Comparison of ENCODE assay signal across 8 cellular contexts in genomic region chr5:16552666-16553343, GRCh38.
DNase-seq lines count a peak whose midpoint lies in the region; ATAC-seq and TF ChIP-seq lines count a peak whose summit lies in the region.

No MANE protein-coding gene starts in this region.

- H3K4me2 ChIP-seq in OCI-LY1 (ENCODE audit: low read length) = no peak overlapping the region

- no peaks in the 10 kb centered on the region for H4K20me1 ChIP-seq in OCI-LY1 (ENCODE audit: insufficient read depth, low read length)

- H3K9me3 ChIP-seq in Caco-2 (no peaks in the 10 kb centered on the region), OCI-LY1 (ENCODE audit: low read length) (no peaks in the 10 kb centered on the region), ovary (no peaks in the 10 kb centered on the region)

- intact Hi-C loops in Caco-2 (cut with micrococcal nuclease; ENCODE audit: unreplicated experiment) = loop anchor here (1.0 to 10.0 kb wide), 4 partner anchors 32 to 388 kb away; partner anchors contain the start of gene RETREG1
- intact Hi-C loops in activated T-helper 1 cell treated with anti-CD3 and anti-CD28 coated beads, Interleukin-12 subunit alpha, Interleukin-12 subunit beta, Interleukin-2, Interleukin-4 antibody, amounts not matched to agents 30 ng/mL and 10 ng/mL and 1 ng/mL, durations not matched to agents 14 hours and 24 hours and 36 hours (cut with micrococcal nuclease) = loop anchor here (5.0 kb wide), 2 partner anchors 96 to 114 kb away; no protein-coding TSS in a partner anchor
- intact Hi-C loops in ovary (cut with DNase I) = no loop called here

- no peaks in the 10 kb centered on the region for H3F3A ChIP-seq in OCI-LY1 (ENCODE audit: insufficient read depth, low read length)

- H3K27ac ChIP-seq in OCI-LY1 (ENCODE audit: low read depth, low read length, poor library complexity, severe bottlenecking) = no peak overlapping the region
- no peak overlapping the region for H3K27ac ChIP-seq in ovary

- CTCF ChIA-PET in Caco-2 (lab: Charles Lee) = interaction anchor here (0.6 to 1.9 kb wide), 11 partner anchors 26 to 638 kb away, joined by 3 to 15 read pairs (median 5); partner anchors contain the start of gene MYO10

- no peak overlapping the region for H3K9ac ChIP-seq in OCI-LY1 (ENCODE audit: low read length)

- DNase-seq in Caco-2 (peak; percentile 88 to 89), fibroblast of villous mesenchyme (ENCODE audit: low read depth) (peak; percentile 59), ovary (peak; percentile 27 to 64 (median 31)), ureter (ENCODE audit: low spot score) (peak; percentile 68)
- peak; percentile 11 for DNase-seq in activated T-helper 1 cell treated with anti-CD3 and anti-CD28 coated beads, Interleukin-12 subunit alpha, Interleukin-12 subunit beta, Interleukin-2, Interleukin-4 antibody, amounts not matched to agents 30 ng/mL and 10 ng/mL and 1 ng/mL, durations not matched to agents 14 hours and 24 hours and 36 hours (ENCODE audit: low spot score)

- peaks cover 24% of the 10 kb centered on the region for H3K4me1 Mint-ChIP-seq in Caco-2 (ENCODE audit: low read depth, unreplicated experiment)
- peaks cover 10% of the 10 kb centered on the region for H3K4me1 Mint-ChIP-seq in activated T-helper 1 cell treated with anti-CD3 and anti-CD28 coated beads, Interleukin-12 subunit alpha, Interleukin-12 subunit beta, Interleukin-2, Interleukin-4 antibody, amounts not matched to agents 30 ng/mL and 10 ng/mL and 1 ng/mL, durations not matched to agents 14 hours and 24 hours and 36 hours (ENCODE audit: low read depth)

- H3K27me3 ChIP-seq in Caco-2 (replicated peaks; ENCODE audit: control insufficient read depth, insufficient read depth, low read length) = no peaks in the 10 kb centered on the region
- H3K27me3 ChIP-seq in OCI-LY1 (ENCODE audit: insufficient read depth, low read length) = no peaks in the 10 kb centered on the region
- H3K27me3 ChIP-seq in ovary = no peaks in the 10 kb centered on the region

- H3K4me1 ChIP-seq in Caco-2 (peaks cover 24% of the 10 kb centered on the region), OCI-LY1 (ENCODE audit: insufficient read depth, low read length, severe bottlenecking) (peaks cover 28% of the 10 kb centered on the region), ovary (ENCODE audit: insufficient read depth) (no peaks in the 10 kb centered on the region)

- no TSS peak for BruUV-seq in Caco-2 (replicated peaks; lab: Mats Ljungman, UMichigan)

- H3K36me3 Mint-ChIP-seq in Caco-2 (ENCODE audit: insufficient read depth, unreplicated experiment) = no peaks in the 10 kb centered on the region
- no peaks in the 10 kb centered on the region for H3K36me3 Mint-ChIP-seq in activated T-helper 1 cell treated with anti-CD3 and anti-CD28 coated beads, Interleukin-12 subunit alpha, Interleukin-12 subunit beta, Interleukin-2, Interleukin-4 antibody, amounts not matched to agents 30 ng/mL and 10 ng/mL and 1 ng/mL, durations not matched to agents 14 hours and 24 hours and 36 hours (ENCODE audit: low read depth)

- TF ChIP-seq EP300 in ovary (IDR thresholded peaks at IDR 0.05) = no peak

- no peaks in the 10 kb centered on the region for H3K36me3 ChIP-seq in Caco-2 (ENCODE audit: control insufficient read depth, insufficient read depth, low read length)
- H3K36me3 ChIP-seq in OCI-LY1 (ENCODE audit: insufficient read depth, low read length) = no peaks in the 10 kb centered on the region
- no peaks in the 10 kb centered on the region for H3K36me3 ChIP-seq in ovary

- 41 to 43% (median 41%) methylated on average over 7 of the region's 7 CpGs for WGBS in ovary, 3 donors

- no peak for TF ChIP-seq POLR2A in ovary (IDR thresholded peaks at IDR 0.05)

- no peaks in the 10 kb centered on the region for H3K9me3 Mint-ChIP-seq in Caco-2 (ENCODE audit: unreplicated experiment)
- no peaks in the 10 kb centered on the region for H3K9me3 Mint-ChIP-seq in activated T-helper 1 cell treated with anti-CD3 and anti-CD28 coated beads, Interleukin-12 subunit alpha, Interleukin-12 subunit beta, Interleukin-2, Interleukin-4 antibody, amounts not matched to agents 30 ng/mL and 10 ng/mL and 1 ng/mL, durations not matched to agents 14 hours and 24 hours and 36 hours

- H3K9me2 ChIP-seq in OCI-LY1 (ENCODE audit: low read depth, low read length) = no peaks in the 10 kb centered on the region

- H2AFZ ChIP-seq in OCI-LY1 (ENCODE audit: low read length) = no peak overlapping the region

- no peak overlapping the region for H3K4me3 Mint-ChIP-seq in Caco-2 (ENCODE audit: unreplicated experiment)
- H3K4me3 Mint-ChIP-seq in activated T-helper 1 cell treated with anti-CD3 and anti-CD28 coated beads, Interleukin-12 subunit alpha, Interleukin-12 subunit beta, Interleukin-2, Interleukin-4 antibody, amounts not matched to agents 30 ng/mL and 10 ng/mL and 1 ng/mL, durations not matched to agents 14 hours and 24 hours and 36 hours = no peak overlapping the region

- H3K27ac Mint-ChIP-seq in Caco-2 (ENCODE audit: unreplicated experiment) = peak overlapping the region; percentile 61
- H3K27ac Mint-ChIP-seq in activated T-helper 1 cell treated with anti-CD3 and anti-CD28 coated beads, Interleukin-12 subunit alpha, Interleukin-12 subunit beta, Interleukin-2, Interleukin-4 antibody, amounts not matched to agents 30 ng/mL and 10 ng/mL and 1 ng/mL, durations not matched to agents 14 hours and 24 hours and 36 hours = no peak overlapping the region

- no peaks in the 10 kb centered on the region for H3K27me3 Mint-ChIP-seq in Caco-2 (ENCODE audit: insufficient read depth, unreplicated experiment)
- H3K27me3 Mint-ChIP-seq in activated T-helper 1 cell treated with anti-CD3 and anti-CD28 coated beads, Interleukin-12 subunit alpha, Interleukin-12 subunit beta, Interleukin-2, Interleukin-4 antibody, amounts not matched to agents 30 ng/mL and 10 ng/mL and 1 ng/mL, durations not matched to agents 14 hours and 24 hours and 36 hours (ENCODE audit: insufficient read depth) = no peaks in the 10 kb centered on the region

- H3K4me3 ChIP-seq in Caco-2 (ENCODE audit: low read depth, low read length) (no peak overlapping the region), OCI-LY1 (ENCODE audit: low read depth, low read length, poor library complexity, severe bottlenecking) (no peak overlapping the region), fibroblast of villous mesenchyme (ENCODE audit: low read depth, low read length) (no peak overlapping the region), ovary (no peak overlapping the region)

- POLR2A ChIA-PET in Caco-2 (lab: Charles Lee) = no interaction called here

- H3K79me2 ChIP-seq in OCI-LY1 (ENCODE audit: insufficient read depth, low read length) = no peaks in the 10 kb centered on the region

- ATAC-seq in GM19397 (IDR thresholded peaks at IDR 0.05; ENCODE audit: unreplicated experiment) (peak; percentile 87), HG03378 (IDR thresholded peaks at IDR 0.05; ENCODE audit: unreplicated experiment) (peak; percentile 82)

- TF ChIP-seq CTCF in Caco-2 (IDR thresholded peaks at IDR 0.05; ENCODE audit: insufficient read depth in 1 of 2, low read depth in 1 of 2, low read length in 1 of 2, severe bottlenecking in 1 of 2, unreplicated experiment in 1 of 2) (peak; percentile 87 to 97), OCI-LY1 (IDR thresholded peaks at IDR 0.05; ENCODE audit: low read length) (peak; percentile 73), fibroblast of villous mesenchyme (IDR thresholded peaks at IDR 0.05; ENCODE audit: insufficient read depth, low read depth, low read length) (peak; percentile 95), ovary (IDR thresholded peaks at IDR 0.05) (peak in 1 of 3 donors; percentile 12)

Comparison
In these comparisons a context has a peak if more than half of its experiments do, and no peak if none do; other contexts are left out.
1. DNase-seq: peak in every context shown above with its lines; median percentile 88 in Caco-2; 68 in ureter; 59 in fibroblast of villous mesenchyme; 31 in ovary; 11 in activated T-helper 1 cell treated with anti-CD3 and anti-CD28 coated beads, Interleukin-12 subunit alpha, Interleukin-12 subunit beta, Interleukin-2, Interleukin-4 antibody, amounts not matched to agents 30 ng/mL and 10 ng/mL and 1 ng/mL, durations not matched to agents 14 hours and 24 hours and 36 hours.
2. intact Hi-C loops: an anchor here in Caco-2 (1.0 to 10.0 kb wide) and activated T-helper 1 cell treated with anti-CD3 and anti-CD28 coated beads, Interleukin-12 subunit alpha, Interleukin-12 subunit beta, Interleukin-2, Interleukin-4 antibody, amounts not matched to agents 30 ng/mL and 10 ng/mL and 1 ng/mL, durations not matched to agents 14 hours and 24 hours and 36 hours (5.0 kb wide); none called in ovary.